1 cellular context compared by ENCODE assay signal in the genomic region with DNA sequence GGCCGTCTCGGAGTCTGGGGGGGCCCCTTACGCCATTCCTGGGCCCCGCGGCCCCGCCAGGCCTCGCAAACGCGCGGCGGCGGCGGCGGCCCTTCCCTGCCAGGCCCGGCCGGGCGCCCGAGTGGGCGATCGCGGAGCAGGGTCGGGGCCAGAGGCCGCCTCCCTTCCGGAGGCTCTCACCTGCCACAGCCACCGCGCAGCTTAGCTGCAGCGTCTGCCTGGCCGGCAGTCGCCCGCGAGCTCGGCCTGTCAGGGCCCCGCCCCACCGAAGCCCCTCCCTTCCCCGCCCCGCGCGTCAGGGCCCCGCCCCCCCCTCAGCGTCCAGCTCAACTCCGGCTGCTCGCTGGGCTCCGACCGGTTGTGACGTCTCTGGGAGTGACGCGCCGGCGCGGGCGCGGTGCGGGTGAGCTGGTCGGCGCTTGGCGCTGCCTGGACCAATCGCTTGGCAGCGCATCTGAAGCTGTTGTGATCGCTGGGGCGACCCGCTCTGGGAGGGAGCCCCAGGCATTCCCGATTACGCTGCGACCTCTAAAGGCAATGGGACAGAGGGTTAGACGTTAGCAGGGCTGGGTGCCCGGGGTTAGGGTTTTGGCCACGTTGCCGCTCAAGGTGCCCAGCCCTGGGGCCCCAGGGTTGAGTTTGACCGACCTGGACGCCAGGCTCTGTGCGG.
TF ChIP-seq lines count a peak whose summit lies in the region.

A gene with protein sequence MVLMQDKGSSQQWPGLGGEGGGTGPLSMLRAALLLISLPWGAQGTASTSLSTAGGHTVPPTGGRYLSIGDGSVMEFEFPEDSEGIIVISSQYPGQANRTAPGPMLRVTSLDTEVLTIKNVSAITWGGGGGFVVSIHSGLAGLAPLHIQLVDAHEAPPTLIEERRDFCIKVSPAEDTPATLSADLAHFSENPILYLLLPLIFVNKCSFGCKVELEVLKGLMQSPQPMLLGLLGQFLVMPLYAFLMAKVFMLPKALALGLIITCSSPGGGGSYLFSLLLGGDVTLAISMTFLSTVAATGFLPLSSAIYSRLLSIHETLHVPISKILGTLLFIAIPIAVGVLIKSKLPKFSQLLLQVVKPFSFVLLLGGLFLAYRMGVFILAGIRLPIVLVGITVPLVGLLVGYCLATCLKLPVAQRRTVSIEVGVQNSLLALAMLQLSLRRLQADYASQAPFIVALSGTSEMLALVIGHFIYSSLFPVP (minus strand): TSS at position 216 of the 670 bp plus-strand sequence. CDS start 1,689 bp downstream, outside the sequence.

TF ChIP-seq in HepG2, 621 proteins besides CTCF, POLR2A, EP300 and RAD21 (continues in another document):
- TF ChIP-seq, protein P1, sequence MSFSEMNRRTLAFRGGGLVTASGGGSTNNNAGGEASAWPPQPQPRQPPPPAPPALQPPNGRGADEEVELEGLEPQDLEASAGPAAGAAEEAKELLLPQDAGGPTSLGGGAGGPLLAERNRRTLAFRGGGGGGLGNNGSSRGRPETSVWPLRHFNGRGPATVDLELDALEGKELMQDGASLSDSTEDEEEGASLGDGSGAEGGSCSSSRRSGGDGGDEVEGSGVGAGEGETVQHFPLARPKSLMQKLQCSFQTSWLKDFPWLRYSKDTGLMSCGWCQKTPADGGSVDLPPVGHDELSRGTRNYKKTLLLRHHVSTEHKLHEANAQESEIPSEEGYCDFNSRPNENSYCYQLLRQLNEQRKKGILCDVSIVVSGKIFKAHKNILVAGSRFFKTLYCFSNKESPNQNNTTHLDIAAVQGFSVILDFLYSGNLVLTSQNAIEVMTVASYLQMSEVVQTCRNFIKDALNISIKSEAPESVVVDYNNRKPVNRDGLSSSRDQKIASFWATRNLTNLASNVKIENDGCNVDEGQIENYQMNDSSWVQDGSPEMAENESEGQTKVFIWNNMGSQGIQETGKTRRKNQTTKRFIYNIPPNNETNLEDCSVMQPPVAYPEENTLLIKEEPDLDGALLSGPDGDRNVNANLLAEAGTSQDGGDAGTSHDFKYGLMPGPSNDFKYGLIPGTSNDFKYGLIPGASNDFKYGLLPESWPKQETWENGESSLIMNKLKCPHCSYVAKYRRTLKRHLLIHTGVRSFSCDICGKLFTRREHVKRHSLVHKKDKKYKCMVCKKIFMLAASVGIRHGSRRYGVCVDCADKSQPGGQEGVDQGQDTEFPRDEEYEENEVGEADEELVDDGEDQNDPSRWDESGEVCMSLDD (CRISPR knock-in tag; IDR thresholded peaks at IDR 0.05; ENCODE audit: borderline replicate concordance), result no peak
- no peak for TF ChIP-seq ZFP62 (CRISPR knock-in tag; IDR thresholded peaks at IDR 0.05)
- no peak for TF ChIP-seq HNF4A (CRISPR knock-in tag; IDR thresholded peaks at IDR 0.05)
- TF ChIP-seq PRMT3 (CRISPR knock-in tag; IDR thresholded peaks at IDR 0.05; ENCODE audit: borderline replicate concordance, low read depth), result no peak
- TF ChIP-seq U2AF2 (IDR thresholded peaks at IDR 0.05; ENCODE audit: low read depth, low read length), result no peak
- TF ChIP-seq ZNF766 (CRISPR knock-in tag; IDR thresholded peaks at IDR 0.05; ENCODE audit: borderline replicate concordance), result no peak
- TF ChIP-seq, protein P2, sequence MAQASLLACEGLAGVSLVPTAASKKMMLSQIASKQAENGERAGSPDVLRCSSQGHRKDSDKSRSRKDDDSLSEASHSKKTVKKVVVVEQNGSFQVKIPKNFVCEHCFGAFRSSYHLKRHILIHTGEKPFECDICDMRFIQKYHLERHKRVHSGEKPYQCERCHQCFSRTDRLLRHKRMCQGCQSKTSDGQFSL (CRISPR knock-in tag; IDR thresholded peaks at IDR 0.05), result no peak
- TF ChIP-seq TBX2 (CRISPR knock-in tag; IDR thresholded peaks at IDR 0.05; ENCODE audit: borderline replicate concordance), result no peak
- no peak for TF ChIP-seq ZNF329 (CRISPR knock-in tag; IDR thresholded peaks at IDR 0.05; ENCODE audit: low read depth)
- no peak for TF ChIP-seq ZNF121 (CRISPR knock-in tag; IDR thresholded peaks at IDR 0.05)
- no peak for TF ChIP-seq ZSCAN9 (CRISPR knock-in tag; IDR thresholded peaks at IDR 0.05; ENCODE audit: borderline replicate concordance)
- TF ChIP-seq, protein P3, sequence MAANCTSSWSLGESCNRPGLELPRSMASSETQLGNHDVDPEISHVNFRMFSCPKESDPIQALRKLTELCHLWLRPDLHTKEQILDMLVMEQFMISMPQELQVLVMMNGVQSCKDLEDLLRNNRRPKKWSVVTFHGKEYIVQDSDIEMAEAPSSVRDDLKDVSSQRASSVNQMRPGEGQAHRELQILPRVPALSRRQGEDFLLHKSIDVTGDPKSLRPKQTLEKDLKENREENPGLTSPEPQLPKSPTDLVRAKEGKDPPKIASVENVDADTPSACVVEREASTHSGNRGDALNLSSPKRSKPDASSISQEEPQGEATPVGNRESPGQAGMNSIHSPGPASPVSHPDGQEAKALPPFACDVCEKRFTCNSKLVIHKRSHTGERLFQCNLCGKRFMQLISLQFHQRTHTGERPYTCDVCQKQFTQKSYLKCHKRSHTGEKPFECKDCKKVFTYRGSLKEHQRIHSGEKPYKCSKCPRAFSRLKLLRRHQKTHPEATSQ (CRISPR knock-in tag; IDR thresholded peaks at IDR 0.05; ENCODE audit: borderline replicate concordance), result no peak
- TF ChIP-seq BHLHE40 (IDR thresholded peaks at IDR 0.05; ENCODE audit: low read length), result no peak
- no peak for TF ChIP-seq HES4 (CRISPR knock-in tag; IDR thresholded peaks at IDR 0.05; ENCODE audit: borderline replicate concordance)
- TF ChIP-seq SALL1 (CRISPR knock-in tag; IDR thresholded peaks at IDR 0.05), result no peak
- no peak for TF ChIP-seq SATB2 (CRISPR knock-in tag; IDR thresholded peaks at IDR 0.05)
- TF ChIP-seq SIX4 (CRISPR knock-in tag; IDR thresholded peaks at IDR 0.05), result no peak
- no peak for TF ChIP-seq HOXA7 (CRISPR knock-in tag; IDR thresholded peaks at IDR 0.05)
- no peak for TF ChIP-seq GLI4 (CRISPR knock-in tag; IDR thresholded peaks at IDR 0.05; ENCODE audit: borderline replicate concordance)
- peak; percentile 86 for TF ChIP-seq GABPB1 (CRISPR knock-in tag; IDR thresholded peaks at IDR 0.05)
- TF ChIP-seq SRSF1 (optimal IDR thresholded peaks at IDR 0.05; ENCODE audit: low read depth, low read length), result no peak
- TF ChIP-seq ZNF841 (CRISPR knock-in tag; IDR thresholded peaks at IDR 0.05; ENCODE audit: borderline replicate concordance), result no peak
- TF ChIP-seq ZNF564 (CRISPR knock-in tag; IDR thresholded peaks at IDR 0.05), result no peak
- TF ChIP-seq ZNF446 (CRISPR knock-in tag; IDR thresholded peaks at IDR 0.05), result no peak
- TF ChIP-seq, protein P4, sequence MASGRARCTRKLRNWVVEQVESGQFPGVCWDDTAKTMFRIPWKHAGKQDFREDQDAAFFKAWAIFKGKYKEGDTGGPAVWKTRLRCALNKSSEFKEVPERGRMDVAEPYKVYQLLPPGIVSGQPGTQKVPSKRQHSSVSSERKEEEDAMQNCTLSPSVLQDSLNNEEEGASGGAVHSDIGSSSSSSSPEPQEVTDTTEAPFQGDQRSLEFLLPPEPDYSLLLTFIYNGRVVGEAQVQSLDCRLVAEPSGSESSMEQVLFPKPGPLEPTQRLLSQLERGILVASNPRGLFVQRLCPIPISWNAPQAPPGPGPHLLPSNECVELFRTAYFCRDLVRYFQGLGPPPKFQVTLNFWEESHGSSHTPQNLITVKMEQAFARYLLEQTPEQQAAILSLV (CRISPR knock-in tag; IDR thresholded peaks at IDR 0.05; ENCODE audit: borderline replicate concordance), result no peak
- TF ChIP-seq, protein P5, sequence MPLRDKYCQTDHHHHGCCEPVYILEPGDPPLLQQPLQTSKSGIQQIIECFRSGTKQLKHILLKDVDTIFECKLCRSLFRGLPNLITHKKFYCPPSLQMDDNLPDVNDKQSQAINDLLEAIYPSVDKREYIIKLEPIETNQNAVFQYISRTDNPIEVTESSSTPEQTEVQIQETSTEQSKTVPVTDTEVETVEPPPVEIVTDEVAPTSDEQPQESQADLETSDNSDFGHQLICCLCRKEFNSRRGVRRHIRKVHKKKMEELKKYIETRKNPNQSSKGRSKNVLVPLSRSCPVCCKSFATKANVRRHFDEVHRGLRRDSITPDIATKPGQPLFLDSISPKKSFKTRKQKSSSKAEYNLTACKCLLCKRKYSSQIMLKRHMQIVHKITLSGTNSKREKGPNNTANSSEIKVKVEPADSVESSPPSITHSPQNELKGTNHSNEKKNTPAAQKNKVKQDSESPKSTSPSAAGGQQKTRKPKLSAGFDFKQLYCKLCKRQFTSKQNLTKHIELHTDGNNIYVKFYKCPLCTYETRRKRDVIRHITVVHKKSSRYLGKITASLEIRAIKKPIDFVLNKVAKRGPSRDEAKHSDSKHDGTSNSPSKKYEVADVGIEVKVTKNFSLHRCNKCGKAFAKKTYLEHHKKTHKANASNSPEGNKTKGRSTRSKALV (CRISPR knock-in tag; IDR thresholded peaks at IDR 0.05), result no peak
- TF ChIP-seq, protein P6, sequence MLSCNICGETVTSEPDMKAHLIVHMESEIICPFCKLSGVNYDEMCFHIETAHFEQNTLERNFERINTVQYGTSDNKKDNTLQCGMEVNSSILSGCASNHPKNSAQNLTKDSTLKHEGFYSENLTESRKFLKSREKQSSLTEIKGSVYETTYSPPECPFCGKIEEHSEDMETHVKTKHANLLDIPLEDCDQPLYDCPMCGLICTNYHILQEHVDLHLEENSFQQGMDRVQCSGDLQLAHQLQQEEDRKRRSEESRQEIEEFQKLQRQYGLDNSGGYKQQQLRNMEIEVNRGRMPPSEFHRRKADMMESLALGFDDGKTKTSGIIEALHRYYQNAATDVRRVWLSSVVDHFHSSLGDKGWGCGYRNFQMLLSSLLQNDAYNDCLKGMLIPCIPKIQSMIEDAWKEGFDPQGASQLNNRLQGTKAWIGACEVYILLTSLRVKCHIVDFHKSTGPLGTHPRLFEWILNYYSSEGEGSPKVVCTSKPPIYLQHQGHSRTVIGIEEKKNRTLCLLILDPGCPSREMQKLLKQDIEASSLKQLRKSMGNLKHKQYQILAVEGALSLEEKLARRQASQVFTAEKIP (CRISPR knock-in tag; IDR thresholded peaks at IDR 0.05; ENCODE audit: borderline replicate concordance), result no peak
- no peak for TF ChIP-seq GABPA (IDR thresholded peaks at IDR 0.05; ENCODE audit: low read depth, low read length)
- peak; percentile 72 for TF ChIP-seq GABPA (CRISPR knock-in tag; IDR thresholded peaks at IDR 0.05; ENCODE audit: low read depth)
- TF ChIP-seq KLF6 (CRISPR knock-in tag; IDR thresholded peaks at IDR 0.05), result no peak
- no peak for TF ChIP-seq SRSF9 (IDR thresholded peaks at IDR 0.05; ENCODE audit: borderline replicate concordance, insufficient read depth, low read depth, low read length, poor library complexity, severe bottlenecking)
- no peak for TF ChIP-seq ZNF138 (CRISPR knock-in tag; IDR thresholded peaks at IDR 0.05; ENCODE audit: low read depth)
- TF ChIP-seq, protein P7, sequence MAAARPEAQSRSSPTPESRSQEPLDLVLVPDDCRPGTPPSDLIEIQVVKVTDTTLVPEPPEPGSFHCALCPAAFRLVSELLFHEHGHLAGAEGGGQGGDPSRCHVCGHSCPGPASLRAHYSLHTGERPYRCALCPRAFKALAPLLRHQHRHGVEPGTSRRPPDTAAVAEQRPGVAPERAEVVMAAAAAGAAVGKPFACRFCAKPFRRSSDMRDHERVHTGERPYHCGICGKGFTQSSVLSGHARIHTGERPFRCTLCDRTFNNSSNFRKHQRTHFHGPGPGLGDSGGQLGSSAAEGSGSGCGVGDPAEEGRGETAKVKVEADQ (CRISPR knock-in tag; IDR thresholded peaks at IDR 0.05; ENCODE audit: borderline replicate concordance), result no peak
- no peak for TF ChIP-seq NCOR1 (IDR thresholded peaks at IDR 0.05; ENCODE audit: borderline replicate concordance, low read length)
- TF ChIP-seq, protein P8, sequence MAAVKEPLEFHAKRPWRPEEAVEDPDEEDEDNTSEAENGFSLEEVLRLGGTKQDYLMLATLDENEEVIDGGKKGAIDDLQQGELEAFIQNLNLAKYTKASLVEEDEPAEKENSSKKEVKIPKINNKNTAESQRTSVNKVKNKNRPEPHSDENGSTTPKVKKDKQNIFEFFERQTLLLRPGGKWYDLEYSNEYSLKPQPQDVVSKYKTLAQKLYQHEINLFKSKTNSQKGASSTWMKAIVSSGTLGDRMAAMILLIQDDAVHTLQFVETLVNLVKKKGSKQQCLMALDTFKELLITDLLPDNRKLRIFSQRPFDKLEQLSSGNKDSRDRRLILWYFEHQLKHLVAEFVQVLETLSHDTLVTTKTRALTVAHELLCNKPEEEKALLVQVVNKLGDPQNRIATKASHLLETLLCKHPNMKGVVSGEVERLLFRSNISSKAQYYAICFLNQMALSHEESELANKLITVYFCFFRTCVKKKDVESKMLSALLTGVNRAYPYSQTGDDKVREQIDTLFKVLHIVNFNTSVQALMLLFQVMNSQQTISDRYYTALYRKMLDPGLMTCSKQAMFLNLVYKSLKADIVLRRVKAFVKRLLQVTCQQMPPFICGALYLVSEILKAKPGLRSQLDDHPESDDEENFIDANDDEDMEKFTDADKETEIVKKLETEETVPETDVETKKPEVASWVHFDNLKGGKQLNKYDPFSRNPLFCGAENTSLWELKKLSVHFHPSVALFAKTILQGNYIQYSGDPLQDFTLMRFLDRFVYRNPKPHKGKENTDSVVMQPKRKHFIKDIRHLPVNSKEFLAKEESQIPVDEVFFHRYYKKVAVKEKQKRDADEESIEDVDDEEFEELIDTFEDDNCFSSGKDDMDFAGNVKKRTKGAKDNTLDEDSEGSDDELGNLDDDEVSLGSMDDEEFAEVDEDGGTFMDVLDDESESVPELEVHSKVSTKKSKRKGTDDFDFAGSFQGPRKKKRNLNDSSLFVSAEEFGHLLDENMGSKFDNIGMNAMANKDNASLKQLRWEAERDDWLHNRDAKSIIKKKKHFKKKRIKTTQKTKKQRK (IDR thresholded peaks at IDR 0.05; ENCODE audit: low read length), result no peak
- TF ChIP-seq NR1H2 (CRISPR knock-in tag; IDR thresholded peaks at IDR 0.05; ENCODE audit: borderline replicate concordance, low read depth), result no peak
- TF ChIP-seq ZNF12 (CRISPR knock-in tag; IDR thresholded peaks at IDR 0.05), result no peak
- TF ChIP-seq MYNN (CRISPR knock-in tag; IDR thresholded peaks at IDR 0.05; ENCODE audit: low read depth), result no peak
- peak; percentile 42; the same call in 1 of the 2 replicates for TF ChIP-seq THAP11 (CRISPR knock-in tag; IDR thresholded peaks at IDR 0.05)
- no peak; the same call in 1 of the 2 replicates for TF ChIP-seq DMAP1 (CRISPR knock-in tag; IDR thresholded peaks at IDR 0.05)
- no peak for TF ChIP-seq ZNF629 (CRISPR knock-in tag; conservative IDR thresholded peaks at IDR 0.05)
- TF ChIP-seq, protein P9, sequence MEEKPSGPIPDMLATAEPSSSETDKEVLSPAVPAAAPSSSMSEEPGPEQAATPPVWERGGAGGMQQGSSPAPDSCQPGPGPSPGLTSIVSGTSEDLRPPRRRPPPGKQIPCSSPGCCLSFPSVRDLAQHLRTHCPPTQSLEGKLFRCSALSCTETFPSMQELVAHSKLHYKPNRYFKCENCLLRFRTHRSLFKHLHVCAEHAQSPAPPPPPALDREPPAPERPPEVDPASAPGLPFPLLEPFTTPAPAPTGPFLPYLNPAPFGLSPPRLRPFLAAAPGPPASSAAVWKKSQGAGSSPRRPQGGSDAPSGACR (CRISPR knock-in tag; IDR thresholded peaks at IDR 0.05), result no peak
